Comparison of ENCODE assay signal across 23 cellular contexts in genomic region chr7:9672518-9672917, GRCh38.
DNase-seq lines count a peak whose midpoint lies in the region; ATAC-seq and TF ChIP-seq lines count a peak whose summit lies in the region.
"Had no signal": no experiment of that assay in that cellular context is flagged by ENCODE, and none has a peak within 500 bp of the region (broad histone marks: within the 10 kb centered on the region; RNA-seq: fewer than 3 reads in every experiment).

No MANE protein-coding gene starts in this region.

- H2AFZ ChIP-seq in neural progenitor cell (replicated peaks), result no peak overlapping the region

- H3K9me3 Mint-ChIP-seq in neural progenitor cell, result no peaks in the 10 kb centered on the region

- no peaks in the 10 kb centered on the region for H4K20me1 ChIP-seq in neural progenitor cell (ENCODE audit: low read depth)
- H4K20me1 ChIP-seq: BLaER1 had no signal

- H3K4me1 ChIP-seq in neural progenitor cell, result no peaks in the 10 kb centered on the region
- H3K4me1 ChIP-seq: BE2C, BLaER1 had no signal

- no peak overlapping the region for H3K4me3 ChIP-seq in neural progenitor cell
- H3K4me3 ChIP-seq: BLaER1, GM12878 had no signal

- H3K27me3 ChIP-seq in neural progenitor cell, result no peaks in the 10 kb centered on the region
- H3K27me3 ChIP-seq: BE2C, BLaER1 had no signal

- TF ChIP-seq CTCF in neural progenitor cell (IDR thresholded peaks at IDR 0.05), result no peak

- H3K9me3 ChIP-seq in neural progenitor cell (ENCODE audit: low read depth), result no peaks in the 10 kb centered on the region
- H3K9me3 ChIP-seq: BE2C, BLaER1 had no signal

- H3K4me3 Mint-ChIP-seq in neural progenitor cell, result no peak overlapping the region
- H3K4me3 Mint-ChIP-seq: CD14-positive monocyte; CD4-positive, alpha-beta memory T cell; CD4-positive, CD25-positive, alpha-beta regulatory T cell; CD8-positive, alpha-beta memory T cell had no signal

- H3K27me3 Mint-ChIP-seq in neural progenitor cell (ENCODE audit: insufficient read depth, low read depth), result no peaks in the 10 kb centered on the region
- H3K27me3 Mint-ChIP-seq: CD4-positive, alpha-beta memory T cell; CD4-positive, CD25-positive, alpha-beta regulatory T cell; CD8-positive, alpha-beta memory T cell had no signal

- H3K79me2 ChIP-seq in neural progenitor cell (ENCODE audit: low read depth), result no peaks in the 10 kb centered on the region

- H3K27ac ChIP-seq in neural progenitor cell, result no peak overlapping the region
- H3K27ac ChIP-seq: BLaER1 had no signal

- H3K36me3 ChIP-seq in neural progenitor cell, result no peaks in the 10 kb centered on the region
- H3K36me3 ChIP-seq: BE2C, BLaER1 had no signal

- H3K4me1 Mint-ChIP-seq in neural progenitor cell, result no peaks in the 10 kb centered on the region
- H3K4me1 Mint-ChIP-seq: CD14-positive monocyte; CD4-positive, alpha-beta memory T cell; CD8-positive, alpha-beta memory T cell had no signal

- no peaks in the 10 kb centered on the region for H3F3A ChIP-seq in neural progenitor cell (ENCODE audit: low read depth)

- H3K36me3 Mint-ChIP-seq in neural progenitor cell, result no peaks in the 10 kb centered on the region
- H3K36me3 Mint-ChIP-seq: CD14-positive monocyte; CD4-positive, alpha-beta memory T cell; CD4-positive, CD25-positive, alpha-beta regulatory T cell; CD8-positive, alpha-beta memory T cell had no signal

- H3K4me2 ChIP-seq in neural progenitor cell, result no peak overlapping the region
- H3K4me2 ChIP-seq: BLaER1 had no signal

- no peak for ATAC-seq in SK-N-SH treated with all-trans-retinoic acid at 6 μM for 48 hours
- ATAC-seq: GM12878 had no signal

- no peak overlapping the region for H3K27ac Mint-ChIP-seq in neural progenitor cell
- H3K27ac Mint-ChIP-seq: CD14-positive monocyte; CD4-positive, alpha-beta memory T cell; CD8-positive, alpha-beta memory T cell had no signal

- no peak overlapping the region for H3K9ac ChIP-seq in neural progenitor cell
- H3K9ac ChIP-seq: BLaER1 had no signal

- DNase-seq in NCI-H146 treated with DMSO at 0.1 percent for 48 hours (lab: John Stamatoyannopoulos, UW; ENCODE audit: unreplicated experiment) (peak; percentile 61), NCI-H2107 treated with DMSO at 0.1 percent for 48 hours (lab: John Stamatoyannopoulos, UW; ENCODE audit: unreplicated experiment) (no peak), NCI-H2196 treated with DMSO at 0.1 percent for 48 hours (lab: John Stamatoyannopoulos, UW; ENCODE audit: unreplicated experiment) (no peak), neural progenitor cell (ENCODE audit: low spot score) (no peak)
- DNase-seq: 8988T; ACHN; BE2C; C1 segment of cervical spinal cord; CD4-positive, alpha-beta memory T cell; CD4-positive, CD25-positive, alpha-beta regulatory T cell; CD8-positive, alpha-beta memory T cell; COR-L47; DMS 273 treated with DMSO at 0.1 percent for 48 hours; DMS153; DMS53; DMS79; DND-41; EL; GDM1 had no signal

TF ChIP-seq in SK-N-SH treated with all-trans-retinoic acid at 6 μM for 48 hours, 23 proteins besides CTCF, POLR2A, EP300 and RAD21:
- TF ChIP-seq, protein P1, sequence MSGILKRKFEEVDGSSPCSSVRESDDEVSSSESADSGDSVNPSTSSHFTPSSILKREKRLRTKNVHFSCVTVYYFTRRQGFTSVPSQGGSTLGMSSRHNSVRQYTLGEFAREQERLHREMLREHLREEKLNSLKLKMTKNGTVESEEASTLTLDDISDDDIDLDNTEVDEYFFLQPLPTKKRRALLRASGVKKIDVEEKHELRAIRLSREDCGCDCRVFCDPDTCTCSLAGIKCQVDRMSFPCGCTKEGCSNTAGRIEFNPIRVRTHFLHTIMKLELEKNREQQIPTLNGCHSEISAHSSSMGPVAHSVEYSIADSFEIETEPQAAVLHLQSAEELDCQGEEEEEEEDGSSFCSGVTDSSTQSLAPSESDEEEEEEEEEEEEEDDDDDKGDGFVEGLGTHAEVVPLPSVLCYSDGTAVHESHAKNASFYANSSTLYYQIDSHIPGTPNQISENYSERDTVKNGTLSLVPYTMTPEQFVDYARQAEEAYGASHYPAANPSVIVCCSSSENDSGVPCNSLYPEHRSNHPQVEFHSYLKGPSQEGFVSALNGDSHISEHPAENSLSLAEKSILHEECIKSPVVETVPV (CRISPR knock-in tag; IDR thresholded peaks at IDR 0.05), result peak; percentile 49; the same call in 1 of the 2 replicates
- TF ChIP-seq ARNTL (CRISPR knock-in tag; IDR thresholded peaks at IDR 0.05; ENCODE audit: borderline replicate concordance, low read depth), result no peak
- TF ChIP-seq RARB (CRISPR knock-in tag; IDR thresholded peaks at IDR 0.05), result no peak
- TF ChIP-seq ISL1 (CRISPR knock-in tag; IDR thresholded peaks at IDR 0.05), result peak; percentile 93
- TF ChIP-seq ZNF8 (CRISPR knock-in tag; IDR thresholded peaks at IDR 0.05), result no peak
- TF ChIP-seq, protein P2, sequence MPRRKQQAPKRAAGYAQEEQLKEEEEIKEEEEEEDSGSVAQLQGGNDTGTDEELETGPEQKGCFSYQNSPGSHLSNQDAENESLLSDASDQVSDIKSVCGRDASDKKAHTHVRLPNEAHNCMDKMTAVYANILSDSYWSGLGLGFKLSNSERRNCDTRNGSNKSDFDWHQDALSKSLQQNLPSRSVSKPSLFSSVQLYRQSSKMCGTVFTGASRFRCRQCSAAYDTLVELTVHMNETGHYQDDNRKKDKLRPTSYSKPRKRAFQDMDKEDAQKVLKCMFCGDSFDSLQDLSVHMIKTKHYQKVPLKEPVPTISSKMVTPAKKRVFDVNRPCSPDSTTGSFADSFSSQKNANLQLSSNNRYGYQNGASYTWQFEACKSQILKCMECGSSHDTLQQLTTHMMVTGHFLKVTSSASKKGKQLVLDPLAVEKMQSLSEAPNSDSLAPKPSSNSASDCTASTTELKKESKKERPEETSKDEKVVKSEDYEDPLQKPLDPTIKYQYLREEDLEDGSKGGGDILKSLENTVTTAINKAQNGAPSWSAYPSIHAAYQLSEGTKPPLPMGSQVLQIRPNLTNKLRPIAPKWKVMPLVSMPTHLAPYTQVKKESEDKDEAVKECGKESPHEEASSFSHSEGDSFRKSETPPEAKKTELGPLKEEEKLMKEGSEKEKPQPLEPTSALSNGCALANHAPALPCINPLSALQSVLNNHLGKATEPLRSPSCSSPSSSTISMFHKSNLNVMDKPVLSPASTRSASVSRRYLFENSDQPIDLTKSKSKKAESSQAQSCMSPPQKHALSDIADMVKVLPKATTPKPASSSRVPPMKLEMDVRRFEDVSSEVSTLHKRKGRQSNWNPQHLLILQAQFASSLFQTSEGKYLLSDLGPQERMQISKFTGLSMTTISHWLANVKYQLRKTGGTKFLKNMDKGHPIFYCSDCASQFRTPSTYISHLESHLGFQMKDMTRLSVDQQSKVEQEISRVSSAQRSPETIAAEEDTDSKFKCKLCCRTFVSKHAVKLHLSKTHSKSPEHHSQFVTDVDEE (CRISPR knock-in tag; IDR thresholded peaks at IDR 0.05), result peak; percentile 83; the same call in 1 of the 2 replicates
- peak; percentile 62; the same call in 1 of the 2 replicates for TF ChIP-seq ESRRG (CRISPR knock-in tag; IDR thresholded peaks at IDR 0.05)
- peak; percentile 76 for TF ChIP-seq TCF4 (CRISPR knock-in tag; IDR thresholded peaks at IDR 0.05; ENCODE audit: borderline replicate concordance)
- peak; percentile 51; the same call in 1 of the 2 replicates for TF ChIP-seq CREB5 (CRISPR knock-in tag; IDR thresholded peaks at IDR 0.05; ENCODE audit: low read depth)
- 0 out of 2 replicates have a peak, but pooled peaks have one; percentile 34 for TF ChIP-seq ZFP3 (CRISPR knock-in tag; IDR thresholded peaks at IDR 0.05)
- no peak for TF ChIP-seq SNAI2 (CRISPR knock-in tag; IDR thresholded peaks at IDR 0.05)
TF ChIP-seq in SK-N-SH treated with all-trans-retinoic acid at 6 μM for 48 hours: peak in this region for 7.
